In genomic region chr14:95294834-95295599, GRCh38 we compare ENCODE assay signal across 11 cellular contexts. TPM values are rescaled to one million over a fixed set of nuclear protein-coding genes. Genes with fewer than 3 reads are reported as not detected.
A peak's percentile ranks its signal among the peaks of the same experiment; 100 is the strongest.
DNase-seq lines count a peak whose midpoint lies in the region; ATAC-seq, FAIRE-seq and TF ChIP-seq lines count a peak whose summit lies in the region.
"Had no signal": no experiment of that assay in that cellular context is flagged by ENCODE, and none has a peak within 500 bp of the region (broad histone marks: within the 10 kb centered on the region; RNA-seq: fewer than 3 reads in every experiment).

No MANE protein-coding gene starts in this region.

- H2BK5ac ChIP-seq in H1 (ENCODE audit: low read depth, low read length) = 0 out of 2 replicates have a peak overlapping the region, but pooled peaks have one; percentile 23

- no peak overlapping the region for H4K8ac ChIP-seq in H1 (ENCODE audit: extremely low read depth, insufficient read depth, low read length)

- no peak overlapping the region for H3K9ac ChIP-seq in H1 (replicated peaks in 1 of 4; ENCODE audit: extremely low read depth in 1 of 4, low read depth in 3 of 4, low read length in 3 of 4)

- H3K79me1 ChIP-seq in H1 (ENCODE audit: low read depth, low read length) = no peaks in the 10 kb centered on the region

- TF ChIP-seq CTCF in H1 (IDR thresholded peaks at IDR 0.05; ENCODE audit: control extremely low read depth in 1 of 3, insufficient read depth in 1 of 3, low read depth in 1 of 3, low read length in 3 of 3) (no peak), pancreas (IDR thresholded peaks at IDR 0.05) (no peak)

- POLR2A ChIA-PET in H1 (lab: Charles Lee; ENCODE audit: partially characterized antibody) = no interaction called here

- H3K23me2 ChIP-seq in H1 (ENCODE audit: low read depth, low read length) = no peaks in the 10 kb centered on the region

- H4K5ac ChIP-seq in H1 (ENCODE audit: insufficient read length, low read depth, low read length) = no peak overlapping the region

- no peaks in the 10 kb centered on the region for H3K79me2 ChIP-seq in H1 (ENCODE audit: control insufficient read depth in 1 of 2, insufficient read depth in 2 of 2, low read length in 2 of 2)

- no peak overlapping the region for H3K56ac ChIP-seq in H1 (replicated peaks; ENCODE audit: insufficient read length, low read depth, low read length)

- 92% methylated on average over 9 of the region's 9 CpGs; no CpG with 5 or more reads in 1 of the 2 experiments for WGBS in H1 (ENCODE audit: extremely low coverage in 1 of 2, insufficient coverage in 1 of 2, insufficient read length in 1 of 2, insufficient replicate concordance in 2 of 2, low coverage in 1 of 2, low lambda C conversion rate in 2 of 2, missing lambda C conversion rate in 1 of 2), 2 experiments
- WGBS in pancreas, 2 donors = 73 to 78% methylated on average over 9 of the region's 9 CpGs

- H3K9me3 ChIP-seq in H1 (ENCODE audit: insufficient read depth in 2 of 2, low read depth in 1 of 2, low read length in 1 of 2) (no peaks in the 10 kb centered on the region; a peak in 1 of 4 replicates), pancreas (no peaks in the 10 kb centered on the region)
- H3K9me3 ChIP-seq: suprapubic skin had no signal

- no peak overlapping the region for H2BK120ac ChIP-seq in H1 (replicated peaks; ENCODE audit: low read depth, low read length)

- H3K36me3 ChIP-seq in H1 (ENCODE audit: control insufficient read depth in 2 of 4, insufficient read depth in 4 of 4, low read length in 3 of 4) (no peaks in the 10 kb centered on the region), pancreas (no peaks in the 10 kb centered on the region)
- H3K36me3 ChIP-seq: suprapubic skin had no signal

- H3K14ac ChIP-seq in H1 (ENCODE audit: insufficient read length) = no peak overlapping the region

- TF ChIP-seq RAD21 in H1 (IDR thresholded peaks at IDR 0.05 in 1 of 2, conservative IDR thresholded peaks at IDR 0.05 in 1 of 2; ENCODE audit: low read depth in 2 of 2, low read length in 2 of 2) = no peak

- ATAC-seq in pancreas (peak in 3 of 4 donors; percentile 14 to 50 (median 30)), GM19035 (IDR thresholded peaks at IDR 0.05; ENCODE audit: unreplicated experiment) (no peak), left cardiac atrium (no peak)

- H3K4me1 ChIP-seq in H1 (replicated peaks in 1 of 4; ENCODE audit: control insufficient read depth in 3 of 4, insufficient read depth in 4 of 4, low read length in 3 of 4) = peaks cover 1 to 18% (median 7%) of the 10 kb centered on the region in 4 experiments; a peak in 5 of 7 replicates
- peaks cover 19 to 31% (median 26%) of the 10 kb centered on the region in 3 donors for H3K4me1 ChIP-seq in pancreas

- H2BK15ac ChIP-seq in H1 (ENCODE audit: low read length) = no peak overlapping the region

- no peak overlapping the region for H3K4ac ChIP-seq in H1 (replicated peaks; ENCODE audit: insufficient read length, low read depth, low read length)

- intact Hi-C loops in pancreas (cut with DNase I) = no loop called here
- intact Hi-C loops in left cardiac atrium (cut with DNase I) = no loop called here

- H2AFZ ChIP-seq in H1 (ENCODE audit: low read length) = no peak overlapping the region

- no peak overlapping the region for H2BK12ac ChIP-seq in H1 (ENCODE audit: low read depth, low read length)

- H2BK20ac ChIP-seq in H1 (ENCODE audit: low read length) = no peak overlapping the region

- no peak overlapping the region for H2AK5ac ChIP-seq in H1 (ENCODE audit: low read depth, low read length)

- no peak overlapping the region for H4K91ac ChIP-seq in H1 (replicated peaks; ENCODE audit: insufficient read length, low read length)

- TF ChIP-seq POLR2A in H1 (IDR thresholded peaks at IDR 0.05; ENCODE audit: control extremely low read depth in 1 of 2, low read depth in 2 of 2, low read length in 2 of 2) = no peak

- TF ChIP-seq EP300 in H1 (IDR thresholded peaks at IDR 0.05; ENCODE audit: borderline replicate concordance in 1 of 2, low read depth in 2 of 2, low read length in 2 of 2) = no peak

- DNase-seq in DMS153 treated with DMSO at 0.1 percent for 48 hours (lab: John Stamatoyannopoulos, UW; ENCODE audit: unreplicated experiment) (peak; percentile 68), NCI-H69 (lab: John Stamatoyannopoulos, UW) (peak; percentile 86), H1 (ENCODE audit: low read depth in 1 of 2, low spot score in 2 of 2) (no peak), pancreas (peak in 3 of 6 donors; percentile 51 to 72 (median 55)), left cardiac atrium (no peak), OCI-M1 (lab: John Stamatoyannopoulos, UW) (no peak), AG20443 (ENCODE audit: low spot score) (no peak)
- DNase-seq: cortex of kidney; stimulated activated CD4-positive, alpha-beta T cell treated with anti-CD3 and anti-CD28 coated beads, Interleukin-4, amount 100 ng/mL, for 1 hour had no signal

- CTCF ChIA-PET in H1 (lab: Charles Lee; ENCODE audit: partially characterized antibody) = interaction anchor here (0.6 to 1.6 kb wide), 13 partner anchors 8 to 462 kb away, joined by 3 to 7 read pairs (median 3); no protein-coding TSS in a partner anchor

- H3K23ac ChIP-seq in H1 (ENCODE audit: insufficient read length) = no peak overlapping the region

- FAIRE-seq in H1 (lab: Jason Lieb, UNC) = no peak
- no peak for FAIRE-seq in pancreas (lab: Jason Lieb, UNC)

- H3K27ac ChIP-seq in H1 (ENCODE audit: low read depth, low read length) (no peak overlapping the region), pancreas (peak overlapping the region in 2 of 4 donors; percentile 9 to 20)
- H3K27ac ChIP-seq: suprapubic skin had no signal

- no peak overlapping the region for H3K18ac ChIP-seq in H1 (ENCODE audit: extremely low read depth, low read length)

- H3K4me2 ChIP-seq in H1 (ENCODE audit: insufficient read depth in 1 of 2, low read depth in 2 of 2, low read length in 2 of 2) = no peak overlapping the region

- no peaks in the 10 kb centered on the region for H4K20me1 ChIP-seq in H1 (replicated peaks in 1 of 2; ENCODE audit: control insufficient read depth in 1 of 2, insufficient read depth in 2 of 2, low read length in 2 of 2)

- H3K4me3 ChIP-seq in H1 (ENCODE audit: extremely low read depth in 1 of 4, insufficient read depth in 2 of 4, low read depth in 3 of 4, low read length in 4 of 4) (no peak overlapping the region), pancreas (no peak overlapping the region)
- H3K4me3 ChIP-seq: suprapubic skin had no signal

- H3K27me3 ChIP-seq in H1 (replicated peaks in 1 of 4; ENCODE audit: control insufficient read depth in 3 of 4, extremely low read depth in 1 of 4, insufficient read depth in 3 of 4, low read length in 3 of 4) (no peaks in the 10 kb centered on the region), pancreas (no peaks in the 10 kb centered on the region)
- H3K27me3 ChIP-seq: suprapubic skin had no signal

TF ChIP-seq in H1, 55 proteins besides CTCF, POLR2A, EP300 and RAD21:
- no peak for TF ChIP-seq POU5F1 (IDR thresholded peaks at IDR 0.05; ENCODE audit: low read depth, low read length)
- no peak for TF ChIP-seq NRF1 (IDR thresholded peaks at IDR 0.05; ENCODE audit: low read depth, low read length)
- TF ChIP-seq KDM4A (IDR thresholded peaks at IDR 0.05; ENCODE audit: low read depth, low read length, severe bottlenecking) = no peak
- TF ChIP-seq BRCA1 (IDR thresholded peaks at IDR 0.05; ENCODE audit: low read depth, low read length) = no peak
- no peak for TF ChIP-seq KDM5A (IDR thresholded peaks at IDR 0.05; ENCODE audit: low read length)
- no peak for TF ChIP-seq SP4 (IDR thresholded peaks at IDR 0.05; ENCODE audit: low read length)
- TF ChIP-seq CBX8 (IDR thresholded peaks at IDR 0.05; ENCODE audit: borderline replicate concordance, low read depth, low read length) = no peak
- no peak for TF ChIP-seq NANOG (IDR thresholded peaks at IDR 0.05; ENCODE audit: insufficient read depth, low read depth, low read length, poor library complexity, severe bottlenecking)
- TF ChIP-seq E2F6 (IDR thresholded peaks at IDR 0.05) = no peak
- no peak for TF ChIP-seq ATF3 (IDR thresholded peaks at IDR 0.05; ENCODE audit: insufficient read depth, low read depth, low read length)
- no peak for TF ChIP-seq JUND (IDR thresholded peaks at IDR 0.05; ENCODE audit: low read length)
- TF ChIP-seq HDAC6 (IDR thresholded peaks at IDR 0.05; ENCODE audit: low read depth, low read length) = no peak
- TF ChIP-seq ZNF274 (IDR thresholded peaks at IDR 0.05; ENCODE audit: borderline replicate concordance, extremely low read depth, low read length) = no peak
- no peak for TF ChIP-seq CREB1 (IDR thresholded peaks at IDR 0.05)
- TF ChIP-seq SIN3A (conservative IDR thresholded peaks at IDR 0.05 in 1 of 2, IDR thresholded peaks at IDR 0.05 in 1 of 2; ENCODE audit: low read depth in 1 of 2, low read length in 2 of 2) = no peak
- no peak for TF ChIP-seq SP1 (IDR thresholded peaks at IDR 0.05; ENCODE audit: low read depth, low read length)
- TF ChIP-seq YY1 (IDR thresholded peaks at IDR 0.05; ENCODE audit: low read depth, low read length) = no peak
- TF ChIP-seq CEBPB (IDR thresholded peaks at IDR 0.05; ENCODE audit: low read depth, low read length) = no peak
- no peak for TF ChIP-seq TAF7 (optimal IDR thresholded peaks at IDR 0.05; ENCODE audit: borderline replicate concordance, low read depth, low read length)

RNA-seq across cellular contexts. Expression of gene CLMN, which starts 24.7 kb away (rescaled TPM):
- 7.6 and 8.2 TPM in 2 replicates for total RNA-seq in H1 (2021; fragmentation: NEBNext Ultra II Directional; extraction: Animal tissue kit (Norgen Biotek cat#: 25700))
- polyA plus RNA-seq in H1 (2011; rRNA removed) = 1.4 and 1.6 TPM in 2 replicates
- 2.3 TPM for polyA plus RNA-seq in H1 (2011; cell fraction: cytosol; rRNA removed)
- 5.6 TPM for polyA plus RNA-seq in H1 (2011; cell fraction: nucleus; rRNA removed)
- 3.4 to 4.8 TPM (median 4.7 TPM) in 4 replicates for polyA plus RNA-seq in H1 (2012, experiment 1 of 2)
- polyA plus RNA-seq in H1 (2012, experiment 2 of 2) = 1.5 TPM
- 3.2 TPM for polyA plus RNA-seq in H1 (2013, experiment 1 of 2)
- 3.0 TPM for polyA plus RNA-seq in H1 (2013, experiment 2 of 2)
- 3.8 and 9.6 TPM in 2 replicates for polyA minus RNA-seq in H1 (2011; rRNA and poly(A)+ RNA removed)
- 2.9 TPM for polyA minus RNA-seq in H1 (2011; cell fraction: cytosol; rRNA and poly(A)+ RNA removed)
- polyA minus RNA-seq in H1 (2011; cell fraction: nucleus; rRNA and poly(A)+ RNA removed) = 5.8 TPM
- total RNA-seq in pancreas = 10 to 100 TPM; 50.0 to 78.1 (median 68.2) TPM
- 10 to 100 TPM; 17.4 to 21.3 TPM for polyA plus RNA-seq in pancreas
- total RNA-seq in left cardiac atrium = 10 to 100 TPM; 11.1 to 13.2 TPM

Comparison
In these comparisons a context has a peak if more than half of its experiments do, and no peak if none do; other contexts are left out.
1. DNase-seq: peak in DMS153 treated with DMSO at 0.1 percent for 48 hours (single experiment) and NCI-H69 (single experiment); none in H1 (0 of 2), left cardiac atrium (single experiment), OCI-M1 (single experiment) and AG20443 (single experiment).
2. ATAC-seq: peak in pancreas (3 of 4); none in GM19035 (single experiment) and left cardiac atrium (0 of 2).